18 cellular contexts compared by ENCODE assay signal in genomic region chr1:206551296-206551984, GRCh38. TPM values are rescaled to one million over a fixed set of nuclear protein-coding genes. Genes with fewer than 3 reads are reported as not detected.
DNase-seq lines count a peak whose midpoint lies in the region; ATAC-seq and TF ChIP-seq lines count a peak whose summit lies in the region.
"Had no signal": no experiment of that assay in that cellular context is flagged by ENCODE, and none has a peak within 500 bp of the region (broad histone marks: within the 10 kb centered on the region; RNA-seq: fewer than 3 reads in every experiment).

No MANE protein-coding gene starts in this region.

- H3K4me3 Mint-ChIP-seq in stimulated activated naive CD8-positive, alpha-beta T cell treated with anti-CD3 and anti-CD28 coated beads, Interleukin-15, Interleukin-2, amounts not matched to agents 100 ng/mL and 50 ng/mL, for 24 hours, result no peak overlapping the region
- H3K4me3 Mint-ChIP-seq: B cell, memory B cell, naive B cell had no signal

- no peak for TF ChIP-seq POLR2A in right lobe of liver (IDR thresholded peaks at IDR 0.05)

- no peaks in the 10 kb centered on the region for H3K9me3 Mint-ChIP-seq in stimulated activated naive CD8-positive, alpha-beta T cell treated with anti-CD3 and anti-CD28 coated beads, Interleukin-15, Interleukin-2, amounts not matched to agents 100 ng/mL and 50 ng/mL, for 24 hours
- H3K9me3 Mint-ChIP-seq: memory B cell, naive B cell had no signal

- no peak for ATAC-seq in stimulated activated naive CD8-positive, alpha-beta T cell treated with anti-CD3 and anti-CD28 coated beads, Interleukin-15, Interleukin-2, amounts not matched to agents 100 U/mL and 50 U/mL, for 24 hours
- no peak for ATAC-seq in HG03442 (IDR thresholded peaks at IDR 0.05; ENCODE audit: unreplicated experiment)
- no peak for ATAC-seq in right lobe of liver
- ATAC-seq in GM21576 (IDR thresholded peaks at IDR 0.05; ENCODE audit: unreplicated experiment), result no peak
- ATAC-seq: body of pancreas had no signal

- no peaks in the 10 kb centered on the region for H3K9me3 ChIP-seq in right lobe of liver
- H3K9me3 ChIP-seq: body of pancreas had no signal

- H3K4me3 ChIP-seq in fibroblast of the aortic adventitia (ENCODE audit: low read depth, low read length) (no peak overlapping the region), right lobe of liver (no peak overlapping the region)
- H3K4me3 ChIP-seq: body of pancreas, coronary artery had no signal

- H3K27ac Mint-ChIP-seq in stimulated activated naive CD8-positive, alpha-beta T cell treated with anti-CD3 and anti-CD28 coated beads, Interleukin-15, Interleukin-2, amounts not matched to agents 100 ng/mL and 50 ng/mL, for 24 hours, result peak overlapping the region; percentile 84
- H3K27ac Mint-ChIP-seq: B cell had no signal

- no peaks in the 10 kb centered on the region for H3K36me3 Mint-ChIP-seq in stimulated activated naive CD8-positive, alpha-beta T cell treated with anti-CD3 and anti-CD28 coated beads, Interleukin-15, Interleukin-2, amounts not matched to agents 100 ng/mL and 50 ng/mL, for 24 hours (ENCODE audit: low read depth)
- H3K36me3 Mint-ChIP-seq: memory B cell, naive B cell had no signal

- WGBS in right lobe of liver (ENCODE audit: insufficient coverage, low coverage, low lambda C conversion rate, missing lambda C conversion rate), result 91% methylated on average over 7 of the region's 9 CpGs

- peaks cover 62% of the 10 kb centered on the region for H3K4me1 Mint-ChIP-seq in stimulated activated naive CD8-positive, alpha-beta T cell treated with anti-CD3 and anti-CD28 coated beads, Interleukin-15, Interleukin-2, amounts not matched to agents 100 ng/mL and 50 ng/mL, for 24 hours (ENCODE audit: low read depth)

- H3K27me3 Mint-ChIP-seq in stimulated activated naive CD8-positive, alpha-beta T cell treated with anti-CD3 and anti-CD28 coated beads, Interleukin-15, Interleukin-2, amounts not matched to agents 100 ng/mL and 50 ng/mL, for 24 hours, result no peaks in the 10 kb centered on the region
- H3K27me3 Mint-ChIP-seq: B cell, memory B cell, naive B cell had no signal

- intact Hi-C loops in right lobe of liver (cut with DNase I), result no loop called here

- no peaks in the 10 kb centered on the region for H3K36me3 ChIP-seq in right lobe of liver
- H3K36me3 ChIP-seq: WERI-Rb-1 had no signal

- peaks cover 0 to 28% (median 10%) of the 10 kb centered on the region in 4 donors for H3K4me1 ChIP-seq in right lobe of liver

- no peaks in the 10 kb centered on the region for H3K27me3 ChIP-seq in right lobe of liver
- H3K27me3 ChIP-seq: body of pancreas had no signal

- no peak overlapping the region for H3K27ac ChIP-seq in right lobe of liver
- H3K27ac ChIP-seq: 22Rv1, body of pancreas, coronary artery, WERI-Rb-1 had no signal

- DNase-seq in NCI-H2171 treated with DMSO at 0.1 percent for 48 hours (lab: John Stamatoyannopoulos, UW) (peak; percentile 14), NCI-H2171 (lab: John Stamatoyannopoulos, UW) (no peak), fibroblast of the aortic adventitia (ENCODE audit: low read depth) (peak; percentile 52), right lobe of liver (no peak)
- DNase-seq in stimulated activated naive CD8-positive, alpha-beta T cell treated with anti-CD3 and anti-CD28 coated beads, Interleukin-15, Interleukin-2, amounts not matched to agents 100 U/mL and 50 U/mL, for 24 hours, result no peak
- DNase-seq: body of pancreas, naive B cell, NCI-H2081 treated with DMSO at 0.1 percent for 48 hours, NCI-H524, SW 1271, WERI-Rb-1 had no signal

- TF ChIP-seq CTCF in fibroblast of the aortic adventitia (IDR thresholded peaks at IDR 0.05; ENCODE audit: insufficient read depth, low read length), result no peak
- TF ChIP-seq CTCF in right lobe of liver (IDR thresholded peaks at IDR 0.05), result no peak

RNA-seq across cellular contexts. Expression of gene RASSF5, which starts 44.1 kb away (rescaled TPM):
- total RNA-seq in fibroblast of the aortic adventitia (ENCODE audit: low replicate concordance), result 4.1 and 6.6 TPM in 2 replicates
- 10 to 100 TPM in 5 of 6 experiments, 1 to 10 TPM in 1; 8.1 to 18.8 (median 12.6) TPM for total RNA-seq in right lobe of liver

Comparison
In these comparisons a context has a peak if more than half of its experiments do, and no peak if none do; other contexts are left out.
1. DNase-seq: peak in NCI-H2171 treated with DMSO at 0.1 percent for 48 hours (single experiment) and fibroblast of the aortic adventitia (single experiment); none in NCI-H2171 (single experiment), stimulated activated naive CD8-positive, alpha-beta T cell treated with anti-CD3 and anti-CD28 coated beads, Interleukin-15, Interleukin-2, amounts not matched to agents 100 U/mL and 50 U/mL, for 24 hours (single experiment) and right lobe of liver (0 of 3).